ENCODE assay signal across 8 cellular contexts in the genomic region with DNA sequence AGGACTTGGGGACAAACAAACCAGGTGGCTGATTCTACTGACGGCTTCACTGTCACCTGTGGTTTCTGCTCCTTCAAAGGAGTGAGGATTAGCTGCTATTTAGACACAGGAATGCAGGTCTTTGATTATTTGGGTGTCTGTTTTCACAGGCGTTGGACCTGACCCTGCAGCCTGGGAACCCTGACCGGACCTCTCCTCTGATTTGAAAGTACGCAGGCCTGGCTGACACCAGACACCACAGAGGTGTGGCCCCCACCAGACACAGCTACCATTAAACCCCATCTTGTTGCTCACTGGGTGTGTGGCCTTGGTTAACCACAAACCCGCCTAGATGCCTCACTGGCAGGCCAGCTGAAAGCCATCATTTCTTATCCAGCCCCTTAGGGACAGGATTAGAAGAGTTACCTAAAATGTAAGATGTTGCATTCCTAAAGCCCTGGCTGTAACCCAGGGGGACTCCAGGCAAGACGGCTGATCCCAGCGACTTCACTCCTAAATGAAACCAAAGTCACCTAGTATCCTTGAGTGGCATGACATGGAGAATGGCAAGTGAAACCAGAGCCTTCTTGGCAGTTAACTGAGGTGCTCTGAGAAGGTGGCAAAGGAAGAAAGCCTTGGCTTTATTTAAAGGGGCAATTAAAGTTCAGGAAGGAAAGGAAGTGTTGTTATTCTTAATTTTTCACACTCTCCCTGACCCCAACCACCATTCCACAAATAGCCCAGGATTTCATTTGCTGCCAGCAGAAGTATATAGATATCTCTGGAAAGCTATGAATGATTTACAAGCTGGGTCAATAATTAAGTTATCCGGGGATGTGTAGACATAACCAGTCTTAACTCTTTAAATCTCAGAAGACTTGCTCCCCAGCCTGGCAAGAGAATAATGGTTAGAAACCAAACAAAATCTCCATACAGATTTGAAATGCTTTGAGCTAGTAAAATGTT.
DNase-seq lines count a peak whose midpoint lies in the region; ATAC-seq, FAIRE-seq and TF ChIP-seq lines count a peak whose summit lies in the region.

No MANE protein-coding gene starts in this region.

- H2AFZ ChIP-seq in H1 (ENCODE audit: low read length) = no peak overlapping the region

- H3K36me3 ChIP-seq in H1 (ENCODE audit: control insufficient read depth in 2 of 4, insufficient read depth in 4 of 4, low read length in 3 of 4) = no peaks in the 10 kb centered on the region

- H2BK15ac ChIP-seq in H1 (ENCODE audit: low read length) = no peak overlapping the region

- intact Hi-C loops in cardiac septum (cut with DNase I) = no loop called here
- intact Hi-C loops in Right ventricle myocardium superior (cut with DNase I) = no loop called here

- 0 out of 2 replicates have a peak overlapping the region, but pooled peaks have one; percentile 9 for H3K18ac ChIP-seq in H1 (ENCODE audit: extremely low read depth, low read length)

- H2BK12ac ChIP-seq in H1 (ENCODE audit: low read depth, low read length) = no peak overlapping the region

- peak overlapping the region; percentile 21 for H3K4me3 Mint-ChIP-seq in stimulated activated memory B cell treated with anti-CD40 and anti-IgM and Interleukin-4, amounts not matched to agents 10 μg/mL and 1 μg/mL and 100 μg/mL, for 72 hours

- TF ChIP-seq POLR2A in H1 (IDR thresholded peaks at IDR 0.05; ENCODE audit: control extremely low read depth in 1 of 2, low read depth in 2 of 2, low read length in 2 of 2) = no peak

- H3K4me1 ChIP-seq in H1 (replicated peaks in 1 of 4; ENCODE audit: control insufficient read depth in 3 of 4, insufficient read depth in 4 of 4, low read length in 3 of 4) = peaks cover 5 to 17% (median 10%) of the 10 kb centered on the region in 4 experiments; a peak in 6 of 7 replicates

- H3K14ac ChIP-seq in H1 (ENCODE audit: insufficient read length) = no peak overlapping the region

- no peak overlapping the region for H3K4me3 ChIP-seq in H1 (ENCODE audit: extremely low read depth in 1 of 4, insufficient read depth in 2 of 4, low read depth in 3 of 4, low read length in 4 of 4)

- no peak overlapping the region for H2BK20ac ChIP-seq in H1 (ENCODE audit: low read length)

- no peak overlapping the region for H3K4ac ChIP-seq in H1 (replicated peaks; ENCODE audit: insufficient read length, low read depth, low read length)

- CTCF ChIA-PET in H1 (lab: Charles Lee; ENCODE audit: partially characterized antibody) = interaction anchor here (0.5 to 2.4 kb wide), 5 partner anchors 17 to 183 kb away, joined by 3 to 6 read pairs (median 3); no protein-coding TSS in a partner anchor

- no peak overlapping the region for H3K27ac ChIP-seq in H1 (ENCODE audit: low read depth, low read length)

- no peaks in the 10 kb centered on the region for H3K9me3 ChIP-seq in H1 (ENCODE audit: insufficient read depth in 2 of 2, low read depth in 1 of 2, low read length in 1 of 2)

- no peaks in the 10 kb centered on the region for H3K79me1 ChIP-seq in H1 (ENCODE audit: low read depth, low read length)

- TF ChIP-seq RAD21 in H1 (IDR thresholded peaks at IDR 0.05 in 1 of 2, conservative IDR thresholded peaks at IDR 0.05 in 1 of 2; ENCODE audit: low read depth in 2 of 2, low read length in 2 of 2) = no peak

- H3K23ac ChIP-seq in H1 (ENCODE audit: insufficient read length) = no peak overlapping the region

- ATAC-seq in stimulated activated memory B cell treated with anti-CD40 and anti-IgM and Interleukin-4, amounts not matched to agents 10 μg/mL and 1 μg/mL and 100 μg/mL, for 72 hours = peak; percentile 77
- no peak for ATAC-seq in Right ventricle myocardium superior (ENCODE audit: poor library complexity)

- H3K36me3 Mint-ChIP-seq in stimulated activated memory B cell treated with anti-CD40 and anti-IgM and Interleukin-4, amounts not matched to agents 10 μg/mL and 1 μg/mL and 100 μg/mL, for 72 hours = no peaks in the 10 kb centered on the region

- no peak overlapping the region for H3K27ac Mint-ChIP-seq in stimulated activated memory B cell treated with anti-CD40 and anti-IgM and Interleukin-4, amounts not matched to agents 10 μg/mL and 1 μg/mL and 100 μg/mL, for 72 hours

- peak overlapping the region; percentile 1 for H2BK120ac ChIP-seq in H1 (replicated peaks; ENCODE audit: low read depth, low read length)

- no peak overlapping the region for H4K91ac ChIP-seq in H1 (replicated peaks; ENCODE audit: insufficient read length, low read length)

- peak; percentile 11 for DNase-seq in activated CD4-positive, alpha-beta T cell treated with anti-CD3 and anti-CD28 coated beads for 48 hours
- no peak for DNase-seq in activated CD4-positive, alpha-beta T cell treated with anti-CD3 and anti-CD28 coated beads, Interleukin-2, amount 50 U/mL, for 48 hours
- DNase-seq in HuH-7 (ENCODE audit: low spot score) (peak; percentile 63), H1 (ENCODE audit: low read depth in 1 of 2, low spot score in 2 of 2) (no peak), cardiac septum (ENCODE audit: low spot score) (no peak), Right ventricle myocardium superior (no peak), NCI-H146 (lab: John Stamatoyannopoulos, UW) (no peak)

- no peaks in the 10 kb centered on the region for H3K27me3 Mint-ChIP-seq in stimulated activated memory B cell treated with anti-CD40 and anti-IgM and Interleukin-4, amounts not matched to agents 10 μg/mL and 1 μg/mL and 100 μg/mL, for 72 hours

- H4K5ac ChIP-seq in H1 (ENCODE audit: insufficient read length, low read depth, low read length) = no peak overlapping the region

- H3K4me1 Mint-ChIP-seq in stimulated activated memory B cell treated with anti-CD40 and anti-IgM and Interleukin-4, amounts not matched to agents 10 μg/mL and 1 μg/mL and 100 μg/mL, for 72 hours = peaks cover 12% of the 10 kb centered on the region

- no peak overlapping the region for H3K9ac ChIP-seq in H1 (replicated peaks in 1 of 4; ENCODE audit: extremely low read depth in 1 of 4, low read depth in 3 of 4, low read length in 3 of 4)

- H2BK5ac ChIP-seq in H1 (ENCODE audit: low read depth, low read length) = no peak overlapping the region

- no peak overlapping the region for H3K4me2 ChIP-seq in H1 (ENCODE audit: insufficient read depth in 1 of 2, low read depth in 2 of 2, low read length in 2 of 2)

- no peak for FAIRE-seq in H1 (lab: Jason Lieb, UNC)

- no peak overlapping the region for H4K8ac ChIP-seq in H1 (ENCODE audit: extremely low read depth, insufficient read depth, low read length)

- no peaks in the 10 kb centered on the region for H3K79me2 ChIP-seq in H1 (ENCODE audit: control insufficient read depth in 1 of 2, insufficient read depth in 2 of 2, low read length in 2 of 2)

- 0 out of 2 replicates have a peak overlapping the region, but pooled peaks have one; percentile 45 for H2AK5ac ChIP-seq in H1 (ENCODE audit: low read depth, low read length)

- POLR2A ChIA-PET in H1 (lab: Charles Lee; ENCODE audit: partially characterized antibody) = interaction anchor here (1.4 kb wide), 1 partner anchor 178 kb away, joined by 4 read pairs; no protein-coding TSS in a partner anchor

- no peaks in the 10 kb centered on the region for H4K20me1 ChIP-seq in H1 (replicated peaks in 1 of 2; ENCODE audit: control insufficient read depth in 1 of 2, insufficient read depth in 2 of 2, low read length in 2 of 2)

- H3K9me3 Mint-ChIP-seq in stimulated activated memory B cell treated with anti-CD40 and anti-IgM and Interleukin-4, amounts not matched to agents 10 μg/mL and 1 μg/mL and 100 μg/mL, for 72 hours = no peaks in the 10 kb centered on the region

- H3K23me2 ChIP-seq in H1 (ENCODE audit: low read depth, low read length) = no peaks in the 10 kb centered on the region

- no peak for TF ChIP-seq EP300 in H1 (IDR thresholded peaks at IDR 0.05; ENCODE audit: borderline replicate concordance in 1 of 2, low read depth in 2 of 2, low read length in 2 of 2)

- 84% methylated on average over 8 of the region's 8 CpGs; no CpG with 5 or more reads in 1 of the 2 experiments for WGBS in H1 (ENCODE audit: extremely low coverage in 1 of 2, insufficient coverage in 1 of 2, insufficient read length in 1 of 2, insufficient replicate concordance in 2 of 2, low coverage in 1 of 2, low lambda C conversion rate in 2 of 2, missing lambda C conversion rate in 1 of 2), 2 experiments

- TF ChIP-seq CTCF in H1 (IDR thresholded peaks at IDR 0.05; ENCODE audit: control extremely low read depth in 1 of 3, insufficient read depth in 1 of 3, low read depth in 1 of 3, low read length in 3 of 3) = no peak

- H3K27me3 ChIP-seq in H1 (replicated peaks in 1 of 4; ENCODE audit: control insufficient read depth in 3 of 4, extremely low read depth in 1 of 4, insufficient read depth in 3 of 4, low read length in 3 of 4) = no peaks in the 10 kb centered on the region

- no peak overlapping the region for H3K56ac ChIP-seq in H1 (replicated peaks; ENCODE audit: insufficient read length, low read depth, low read length)

TF ChIP-seq in H1, 55 proteins besides CTCF, POLR2A, EP300 and RAD21:
- TF ChIP-seq EZH2 (IDR thresholded peaks at IDR 0.05; ENCODE audit: low read depth, low read length, severe bottlenecking) (no peak), GTF2F1 (IDR thresholded peaks at IDR 0.05; ENCODE audit: borderline replicate concordance, low read depth, low read length) (no peak), TCF12 (IDR thresholded peaks at IDR 0.05; ENCODE audit: low read depth, low read length) (no peak), FOSL1 (IDR thresholded peaks at IDR 0.05; ENCODE audit: insufficient read depth, low read depth, low read length) (no peak), CHD1 (IDR thresholded peaks at IDR 0.05; ENCODE audit: low read depth, low read length) (no peak)

Comparison
In these comparisons a context has a peak if more than half of its experiments do, and no peak if none do; other contexts are left out.
1. DNase-seq: peak in activated CD4-positive, alpha-beta T cell treated with anti-CD3 and anti-CD28 coated beads for 48 hours (single experiment) and HuH-7 (single experiment); none in activated CD4-positive, alpha-beta T cell treated with anti-CD3 and anti-CD28 coated beads, Interleukin-2, amount 50 U/mL, for 48 hours (0 of 2), H1 (0 of 2), cardiac septum (single experiment), Right ventricle myocardium superior (single experiment) and NCI-H146 (single experiment).